8 cellular contexts compared by ENCODE assay signal in the genomic region with DNA sequence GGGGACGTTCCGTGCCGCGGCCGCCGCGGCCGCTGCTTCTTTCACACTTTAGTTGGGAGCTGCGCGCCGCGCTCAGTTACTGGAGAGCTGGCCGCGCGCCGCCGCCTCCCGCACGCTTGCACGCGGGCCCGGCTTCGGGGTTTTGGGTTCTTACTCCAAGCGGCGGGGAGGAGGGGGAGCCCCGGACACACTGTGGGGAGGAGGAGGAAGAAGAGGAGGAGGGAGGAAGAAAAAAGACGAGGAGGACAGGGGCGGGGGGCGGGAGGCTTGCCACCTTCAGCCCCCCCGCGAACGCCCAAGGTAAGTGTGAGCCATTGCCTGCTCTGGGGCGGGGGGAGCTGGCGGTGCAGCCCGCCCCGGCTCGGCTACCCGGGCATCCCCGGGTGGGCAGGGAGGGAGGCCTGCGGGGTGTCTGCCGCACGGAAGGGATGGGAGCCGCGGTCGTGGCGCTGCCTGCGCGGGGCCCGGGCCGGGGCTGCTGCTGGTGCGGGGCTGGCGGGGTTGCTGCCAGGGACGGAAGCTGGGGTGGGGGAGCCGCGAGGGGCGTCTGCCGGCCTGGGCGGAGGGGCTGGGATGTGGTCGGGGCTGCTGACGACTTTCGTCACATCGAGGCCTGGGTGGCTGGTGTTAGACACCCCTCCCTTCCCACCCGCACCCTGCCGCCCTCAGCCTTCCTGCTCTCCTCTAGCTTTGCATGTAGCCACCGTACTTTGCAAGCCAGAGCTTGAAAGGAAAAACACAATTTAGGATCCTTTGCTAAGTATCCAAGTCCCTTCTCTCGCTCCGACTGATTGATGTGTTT. TPM values are rescaled to one million over a fixed set of nuclear protein-coding genes. Genes with fewer than 3 reads are reported as not detected.
DNase-seq lines count a peak whose midpoint lies in the region; ATAC-seq lines count a peak whose summit lies in the region.

No MANE protein-coding gene starts in this region.

- peak overlapping the region in 1 of 3 donors; percentile 0 for H3K27ac Mint-ChIP-seq in CD4-positive, CD25-positive, alpha-beta regulatory T cell
- H3K27ac Mint-ChIP-seq in activated naive CD8-positive, alpha-beta T cell treated with anti-CD3 and anti-CD28 coated beads for 36 hours = no peak overlapping the region

- H3K4me1 ChIP-seq in CD4-positive, CD25-positive, alpha-beta regulatory T cell (ENCODE audit: control insufficient read depth, insufficient read depth, low read length, poor library complexity, severe bottlenecking) = peaks cover 19% of the 10 kb centered on the region
- peaks cover 3% of the 10 kb centered on the region for H3K4me1 ChIP-seq in NT2/D1 (ENCODE audit: insufficient read depth, insufficient read length)

- H3K9me3 Mint-ChIP-seq in CD4-positive, CD25-positive, alpha-beta regulatory T cell = peaks cover 0 to 4% (median 0%) of the 10 kb centered on the region in 7 donors
- no peaks in the 10 kb centered on the region for H3K9me3 Mint-ChIP-seq in activated naive CD8-positive, alpha-beta T cell treated with anti-CD3 and anti-CD28 coated beads for 36 hours

- ATAC-seq in CD4-positive, CD25-positive, alpha-beta regulatory T cell (ENCODE audit: low read depth in 2 of 2) = peak; percentile 17 to 22
- ATAC-seq in GM21825 (IDR thresholded peaks at IDR 0.05; ENCODE audit: unreplicated experiment) (peak; percentile 4), left cardiac atrium (peak; percentile 32 to 38), GM21786 (IDR thresholded peaks at IDR 0.05; ENCODE audit: unreplicated experiment) (no peak)

- H3K27ac ChIP-seq in CD4-positive, CD25-positive, alpha-beta regulatory T cell (ENCODE audit: insufficient read depth, low read length, poor library complexity, severe bottlenecking) = no peak overlapping the region

- H3K4me3 Mint-ChIP-seq in CD4-positive, CD25-positive, alpha-beta regulatory T cell = peak overlapping the region; percentile 80 to 91 (median 82)
- H3K4me3 Mint-ChIP-seq in activated naive CD8-positive, alpha-beta T cell treated with anti-CD3 and anti-CD28 coated beads for 36 hours = peak overlapping the region; percentile 82

- peaks cover 57% of the 10 kb centered on the region for H3K27me3 ChIP-seq in CD4-positive, CD25-positive, alpha-beta regulatory T cell (ENCODE audit: control insufficient read depth, insufficient read depth, low read length)
- H3K27me3 ChIP-seq in NT2/D1 (ENCODE audit: insufficient read depth, insufficient read length) = peaks cover 7% of the 10 kb centered on the region

- peaks cover 6 to 24% (median 13%) of the 10 kb centered on the region in 4 donors for H3K4me1 Mint-ChIP-seq in CD4-positive, CD25-positive, alpha-beta regulatory T cell
- H3K4me1 Mint-ChIP-seq in activated naive CD8-positive, alpha-beta T cell treated with anti-CD3 and anti-CD28 coated beads for 36 hours = peaks cover 13% of the 10 kb centered on the region

- H3K9me3 ChIP-seq in CD4-positive, CD25-positive, alpha-beta regulatory T cell (ENCODE audit: control insufficient read depth in 2 of 2, low read length in 2 of 2) = no peaks in the 10 kb centered on the region
- H3K9me3 ChIP-seq in NT2/D1 (ENCODE audit: insufficient read depth, low read length) = no peaks in the 10 kb centered on the region

- peaks cover 67% of the 10 kb centered on the region for H3K27me3 Mint-ChIP-seq in CD4-positive, CD25-positive, alpha-beta regulatory T cell
- peaks cover 73% of the 10 kb centered on the region for H3K27me3 Mint-ChIP-seq in activated naive CD8-positive, alpha-beta T cell treated with anti-CD3 and anti-CD28 coated beads for 36 hours

- peak overlapping the region; percentile 26 for H3K4me3 ChIP-seq in CD4-positive, CD25-positive, alpha-beta regulatory T cell (ENCODE audit: low read depth, low read length)
- H3K4me3 ChIP-seq in NT2/D1 (ENCODE audit: insufficient read length, low read depth) = peak overlapping the region; percentile 89

- H3K9ac ChIP-seq in NT2/D1 (ENCODE audit: insufficient read length, low read depth) = peak overlapping the region; percentile 92

- peak in 2 of 3 donors; percentile 5 to 47 for DNase-seq in CD4-positive, CD25-positive, alpha-beta regulatory T cell
- DNase-seq in NT2/D1 (ENCODE audit: low read depth, low spot score) (no peak), left cardiac atrium (peak; percentile 43), putamen (ENCODE audit: low spot score) (peak; percentile 22), NCI-H2196 treated with DMSO at 0.1 percent for 48 hours (lab: John Stamatoyannopoulos, UW; ENCODE audit: unreplicated experiment) (no peak)
- DNase-seq in activated naive CD8-positive, alpha-beta T cell treated with anti-CD3 and anti-CD28 coated beads for 36 hours = peak; percentile 20

- intact Hi-C loops in left cardiac atrium (cut with DNase I) = loop anchor here in 1 of 2 donors (2.0 to 10.0 kb wide), 4 partner anchors 80 to 278 kb away; no protein-coding TSS in a partner anchor

- no peaks in the 10 kb centered on the region for H3K36me3 ChIP-seq in CD4-positive, CD25-positive, alpha-beta regulatory T cell (ENCODE audit: control insufficient read depth, insufficient read depth, low read length)
- no peaks in the 10 kb centered on the region for H3K36me3 ChIP-seq in NT2/D1 (ENCODE audit: insufficient read depth, insufficient read length, low read length)

- H3K36me3 Mint-ChIP-seq in CD4-positive, CD25-positive, alpha-beta regulatory T cell = no peaks in the 10 kb centered on the region
- no peaks in the 10 kb centered on the region for H3K36me3 Mint-ChIP-seq in activated naive CD8-positive, alpha-beta T cell treated with anti-CD3 and anti-CD28 coated beads for 36 hours

RNA-seq across cellular contexts. Expression of a gene that starts 0.4 kb away (rescaled TPM):
- total RNA-seq in CD4-positive, CD25-positive, alpha-beta regulatory T cell = 0.59 TPM
- polyA plus RNA-seq in CD4-positive, CD25-positive, alpha-beta regulatory T cell = under 1 TPM in 1 of 4 donors, not detected in 3; 0.05 TPM
- total RNA-seq in activated naive CD8-positive, alpha-beta T cell treated with anti-CD3 and anti-CD28 coated beads for 36 hours = 1 to 10 TPM; 2.7 to 4.1 TPM
- 10 to 100 TPM; 61.3 to 80.7 TPM for total RNA-seq in left cardiac atrium

Comparison
In these comparisons a context has a peak if more than half of its experiments do, and no peak if none do; other contexts are left out.
1. DNase-seq: peak in CD4-positive, CD25-positive, alpha-beta regulatory T cell (2 of 3), activated naive CD8-positive, alpha-beta T cell treated with anti-CD3 and anti-CD28 coated beads for 36 hours (single experiment), left cardiac atrium (single experiment) and putamen (single experiment); none in NT2/D1 (single experiment) and NCI-H2196 treated with DMSO at 0.1 percent for 48 hours (single experiment).
2. RNA of a gene that starts 0.4 kb away (total RNA-seq): 61.3 to 80.7 TPM in left cardiac atrium; 2.7 to 4.1 TPM in activated naive CD8-positive, alpha-beta T cell treated with anti-CD3 and anti-CD28 coated beads for 36 hours and 0.59 TPM in CD4-positive, CD25-positive, alpha-beta regulatory T cell (single experiment); every median in the first group is over 10 times any median in the second.